ENCODE assay signal across 18 cellular contexts in genomic region chr6:82348130-82348529, GRCh38. TPM values are rescaled to one million over a fixed set of nuclear protein-coding genes. Genes with fewer than 3 reads are reported as not detected.
DNase-seq lines count a peak whose midpoint lies in the region; ATAC-seq and TF ChIP-seq lines count a peak whose summit lies in the region.
"Had no signal": no experiment of that assay in that cellular context is flagged by ENCODE, and none has a peak within 500 bp of the region (broad histone marks: within the 10 kb centered on the region; RNA-seq: fewer than 3 reads in every experiment).

No MANE protein-coding gene starts in this region.

- no peaks in the 10 kb centered on the region for H3K9me3 ChIP-seq in HCT116 (ENCODE audit: control insufficient read depth in 1 of 2, insufficient read depth in 1 of 2, low read depth in 1 of 2, low read length in 2 of 2)
- no peaks in the 10 kb centered on the region for H3K9me3 ChIP-seq in Panc1 (ENCODE audit: control insufficient read depth, insufficient read depth, low read depth, low read length)
- peaks cover 0 to 17% (median 7%) of the 10 kb centered on the region in 12 donors for H3K9me3 ChIP-seq in heart left ventricle

- in situ Hi-C loops in ACHN (cut with HindIII; ENCODE audit: low pct_ligation_motif_present, low pct_unique_long_range_greater_than_20kb, low sequenced_read_pairs) = no loop called here
- in situ Hi-C loops in Panc1 (cut with HindIII; ENCODE audit: low pct_unique_long_range_greater_than_20kb, low sequenced_read_pairs) = no loop called here

- no peaks in the 10 kb centered on the region for H3K79me2 ChIP-seq in HCT116 (ENCODE audit: insufficient read depth, low read length)

- no peak overlapping the region for H3K9ac ChIP-seq in HCT116 (ENCODE audit: low read length)

- TF ChIP-seq RAD21 in HCT116 (IDR thresholded peaks at IDR 0.05; ENCODE audit: low read depth) = no peak

- TF ChIP-seq CTCF in HCT116 (IDR thresholded peaks at IDR 0.05 in 2 of 3, conservative IDR thresholded peaks at IDR 0.05 in 1 of 3; ENCODE audit: borderline replicate concordance in 1 of 3, insufficient read depth in 1 of 3, low read depth in 2 of 3, low read length in 2 of 3) = peak in 2 of 3 experiments; percentile 18 to 40; a peak in 3 of 6 replicates
- peak; percentile 28; the same call in 1 of the 2 replicates for TF ChIP-seq CTCF in Panc1 (IDR thresholded peaks at IDR 0.05)
- TF ChIP-seq CTCF in epithelial cell of proximal tubule (conservative IDR thresholded peaks at IDR 0.05; ENCODE audit: low read depth, low read length) = peak; percentile 24
- TF ChIP-seq CTCF in heart left ventricle (IDR thresholded peaks at IDR 0.05) = no peak

- RAD21 ChIA-PET in HCT116 (lab: Charles Lee; ENCODE audit: low non-redundant PET in 1 of 2, low total read pairs in 2 of 2, uncharacterized antibody in 2 of 2, unreplicated experiment in 2 of 2) = no interaction called here

- H4K20me1 ChIP-seq in HCT116 (ENCODE audit: insufficient read depth) = no peaks in the 10 kb centered on the region

- no peaks in the 10 kb centered on the region for H3K36me3 ChIP-seq in HCT116 (ENCODE audit: control insufficient read depth in 1 of 2, insufficient read depth in 2 of 2, low read length in 2 of 2)
- no peaks in the 10 kb centered on the region; the same call in 1 of the 2 replicates for H3K36me3 ChIP-seq in Panc1 (ENCODE audit: control insufficient read depth, insufficient read depth, low read length)
- H3K36me3 ChIP-seq in heart left ventricle = no peaks in the 10 kb centered on the region

- H3K4me1 ChIP-seq in HCT116 (ENCODE audit: control insufficient read depth in 1 of 2, insufficient read depth in 2 of 2, low read length in 2 of 2) (no peaks in the 10 kb centered on the region), Panc1 (ENCODE audit: control insufficient read depth, insufficient read depth, low read length) (no peaks in the 10 kb centered on the region; the same call in 1 of the 2 replicates), heart left ventricle (no peaks in the 10 kb centered on the region)

- no TSS peak for BruUV-seq in HCT116 (replicated peaks; lab: Mats Ljungman, UMichigan)
- no TSS peak for BruUV-seq in Panc1 (replicated peaks; lab: Mats Ljungman, UMichigan)

- 83 to 87% (median 85%) methylated on average over 6 of the region's 6 CpGs for WGBS in heart left ventricle, 4 donors

- intact Hi-C loops in HCT116 (cut with micrococcal nuclease) (no loop called here), Panc1 (cut with micrococcal nuclease; ENCODE audit: unreplicated experiment) (no loop called here), heart left ventricle (cut with DNase I) (no loop called here)

- ATAC-seq in HCT116 (peak; percentile 82), Panc1 (no peak), heart left ventricle (no peak)
- ATAC-seq: left cardiac atrium; natural killer cell treated with Interleukin-12 subunit alpha and Interleukin-12 subunit beta and Interleukin-15 and Interleukin-18, amount 100 ng/mL, for 72 hours had no signal

- H3K27me3 ChIP-seq in HCT116 (ENCODE audit: insufficient read depth, low read length) (no peaks in the 10 kb centered on the region), Panc1 (ENCODE audit: control insufficient read depth, insufficient read depth, low read length) (no peaks in the 10 kb centered on the region), heart left ventricle (peaks cover 0 to 4% (median 0%) of the 10 kb centered on the region in 9 donors)

- POLR2A ChIA-PET in HCT116 (lab: Charles Lee) = no interaction called here
- POLR2A ChIA-PET in Panc1 (lab: Charles Lee) = no interaction called here

- no peaks in the 10 kb centered on the region for H3K9me2 ChIP-seq in HCT116 (ENCODE audit: insufficient read depth)

- H3K27ac ChIP-seq in HCT116 (ENCODE audit: low read depth, low read length) = no peak overlapping the region
- H3K27ac ChIP-seq in Panc1 (ENCODE audit: low read length) = no peak overlapping the region
- H3K27ac ChIP-seq in heart left ventricle = no peak overlapping the region

- CTCF ChIA-PET in HCT116 (lab: Charles Lee) = interaction anchor here (0.5 to 1.4 kb wide), 4 partner anchors 10 to 718 kb away, joined by 3 to 4 read pairs (median 3); partner anchors contain the start of genes TPBG and UBE3D
- CTCF ChIA-PET in Panc1 (lab: Charles Lee) = interaction anchor here (0.6 kb wide), 1 partner anchor 365 kb away, joined by 3 read pairs; no protein-coding TSS in a partner anchor

- TF ChIP-seq POLR2A in HCT116 (IDR thresholded peaks at IDR 0.05; ENCODE audit: borderline replicate concordance, extremely low read depth, insufficient read depth, insufficient read length) (no peak), heart left ventricle (IDR thresholded peaks at IDR 0.05) (no peak)

- H3K4me2 ChIP-seq in HCT116 (ENCODE audit: low read length) = no peak overlapping the region

- H3K4me3 ChIP-seq in HCT116 (replicated peaks in 1 of 2; ENCODE audit: low read depth in 1 of 2, low read length in 2 of 2) (no peak overlapping the region), Panc1 (ENCODE audit: low read depth in 2 of 2, low read length in 2 of 2) (no peak overlapping the region), epithelial cell of proximal tubule (ENCODE audit: low read depth, low read length) (no peak overlapping the region), heart left ventricle (no peak overlapping the region)

- H2AFZ ChIP-seq in HCT116 (ENCODE audit: low read depth, low read length, poor library complexity, severe bottlenecking) = peak overlapping the region; percentile 14

- DNase-seq in ACHN (peak; percentile 6), HCT116 (ENCODE audit: low read depth, low spot score) (no peak), Panc1 (ENCODE audit: low read depth, low spot score) (no peak), epithelial cell of proximal tubule (ENCODE audit: low read depth) (no peak), NCI-H2196 treated with DMSO at 0.1 percent for 48 hours (lab: John Stamatoyannopoulos, UW; ENCODE audit: unreplicated experiment) (no peak), heart left ventricle (no peak), T-helper 9 cell (no peak)
- no peak for DNase-seq in activated CD4-positive, CD25-positive, alpha-beta regulatory T cell (lab: John Stamatoyannopoulos, UW)
- DNase-seq: activated gamma-delta T cell treated with Interleukin-2 at 50 U/mL for 16 hours; anterior cingulate cortex; CD8-positive, alpha-beta memory T cell; hypothalamus; left cardiac atrium; MV-4-11; NCI-H187 treated with DMSO at 0.1 percent for 48 hours; NCI-H510A treated with DMSO at 0.1 percent for 48 hours; OCI-M1 had no signal

TF ChIP-seq in HCT116, 20 proteins besides CTCF, POLR2A, EP300 and RAD21:
- no peak for TF ChIP-seq ZFX (IDR thresholded peaks at IDR 0.05)
- no peak for TF ChIP-seq EGR1 (IDR thresholded peaks at IDR 0.05; ENCODE audit: low read depth)
- no peak for TF ChIP-seq ZBTB33 (IDR thresholded peaks at IDR 0.05; ENCODE audit: extremely low read depth, insufficient replicate concordance, low read length)
- no peak for TF ChIP-seq FOSL1 (IDR thresholded peaks at IDR 0.05; ENCODE audit: low read depth)
- no peak for TF ChIP-seq CEBPB (IDR thresholded peaks at IDR 0.05; ENCODE audit: low read depth)
- TF ChIP-seq TCF7L2 (IDR thresholded peaks at IDR 0.05; ENCODE audit: borderline replicate concordance, extremely low read depth, insufficient read depth, insufficient read length) = no peak

RNA-seq across cellular contexts. Expression of gene TPBG, which starts 15.5 kb away (rescaled TPM):
- 28.4 TPM for total RNA-seq in HCT116 (2021; ENCODE audit: unreplicated experiment)
- polyA plus RNA-seq in HCT116 (2012) = 22.8 and 27.4 TPM in 2 replicates
- total RNA-seq in Panc1 (2021; ENCODE audit: unreplicated experiment) = 84.1 TPM
- polyA plus RNA-seq in Panc1 (2012; ENCODE audit: insufficient read length) = 60.1 TPM
- 21.6 and 25.7 TPM in 2 replicates for total RNA-seq in epithelial cell of proximal tubule
- total RNA-seq in heart left ventricle = 1 to 10 TPM; 1.4 to 10.0 (median 2.8) TPM
- 1 to 10 TPM; 1.0 to 2.6 TPM for polyA plus RNA-seq in heart left ventricle
- total RNA-seq: CD8-positive, alpha-beta memory T cell had no signal

Comparison
In these comparisons a context has a peak if more than half of its experiments do, and no peak if none do; other contexts are left out.
1. CTCF ChIP-seq: peak in HCT116 (2 of 3), Panc1 (single experiment) and epithelial cell of proximal tubule (single experiment); none in heart left ventricle (0 of 12).